ENCODE assay signal across 8 cellular contexts in the genomic region with DNA sequence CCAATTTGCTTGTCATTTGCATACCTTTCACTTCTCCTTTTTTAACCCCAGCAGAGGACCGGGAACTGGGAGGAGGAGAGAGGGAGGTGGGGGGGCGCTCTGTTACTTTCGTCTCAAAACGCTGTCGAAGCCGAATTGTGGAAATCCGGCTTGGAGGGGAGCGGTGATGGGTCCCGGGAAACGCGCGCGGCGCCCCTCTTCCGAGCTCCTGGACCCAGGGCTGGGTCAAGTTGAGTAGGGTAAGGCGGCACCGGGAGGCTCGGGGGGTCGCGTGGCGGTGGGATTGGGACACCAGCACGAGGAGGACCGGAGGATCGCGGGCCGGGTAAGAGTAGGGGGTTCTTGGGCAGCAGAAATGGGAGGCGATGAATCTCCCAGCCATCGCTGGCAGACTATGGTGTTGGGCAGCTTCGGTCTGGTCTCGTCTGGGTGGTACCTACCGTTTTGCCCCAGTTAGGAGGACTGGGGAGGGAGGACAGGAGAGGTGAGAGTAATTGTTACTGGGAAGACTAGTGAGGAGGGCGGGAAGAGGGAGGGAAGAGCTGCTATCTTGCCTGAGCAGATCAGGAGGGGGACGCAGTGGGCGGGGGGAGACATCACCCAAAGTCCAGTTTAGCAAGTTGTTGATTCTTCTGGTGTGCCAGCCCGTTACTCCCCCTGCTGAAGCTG. TPM values are rescaled to one million over a fixed set of nuclear protein-coding genes. Genes with fewer than 3 reads are reported as not detected.
DNase-seq lines count a peak whose midpoint lies in the region; ATAC-seq lines count a peak whose summit lies in the region.

No MANE protein-coding gene starts in this region.

- 0 to 1% methylated on average over 35 of the region's 35 CpGs for WGBS in ectodermal cell, 2 experiments

- H3K9me3 ChIP-seq in ectodermal cell (ENCODE audit: control insufficient read depth, low read length) = no peaks in the 10 kb centered on the region
- H3K9me3 ChIP-seq in mucosa of stomach (ENCODE audit: control insufficient read depth, low read length) = no peaks in the 10 kb centered on the region

- DNase-seq in NCI-H2196 (lab: John Stamatoyannopoulos, UW; ENCODE audit: unreplicated experiment) (peak; percentile 34), NCI-H2196 treated with DMSO at 0.1 percent for 48 hours (lab: John Stamatoyannopoulos, UW; ENCODE audit: unreplicated experiment) (no peak), NCI-H82 treated with DMSO at 0.1 percent for 48 hours (lab: John Stamatoyannopoulos, UW; ENCODE audit: unreplicated experiment) (peak; percentile 52), OCI-M1 (lab: John Stamatoyannopoulos, UW) (no peak)
- DNase-seq in stimulated activated CD4-positive, alpha-beta T cell treated with anti-CD3 and anti-CD28 coated beads, Interleukin-1b, Interleukin-23, amount 100 ng/mL, for 48 hours = no peak

- H3K9ac ChIP-seq in mucosa of stomach (ENCODE audit: low read length) = peak overlapping the region; percentile 56

- no peak overlapping the region for H3K27ac ChIP-seq in ectodermal cell (ENCODE audit: insufficient read depth, low read depth, low read length, poor library complexity, severe bottlenecking)

- H3K4me3 ChIP-seq in ectodermal cell (ENCODE audit: insufficient read depth, low read depth, low read length) (peak overlapping the region; percentile 55), mucosa of stomach (ENCODE audit: low read length) (no peak overlapping the region)

- H3K4me1 ChIP-seq in ectodermal cell (ENCODE audit: control insufficient read depth, insufficient read depth, low read length) (peaks cover 26% of the 10 kb centered on the region), mucosa of stomach (ENCODE audit: control insufficient read depth, insufficient read depth, low read length) (peaks cover 13% of the 10 kb centered on the region)

- peaks cover 51% of the 10 kb centered on the region for H3K27me3 ChIP-seq in ectodermal cell (ENCODE audit: control insufficient read depth, insufficient read depth, low read length, poor library complexity, severe bottlenecking)
- peaks cover 62% of the 10 kb centered on the region for H3K27me3 ChIP-seq in mucosa of stomach (ENCODE audit: control insufficient read depth, insufficient read depth, low read length)

- no peaks in the 10 kb centered on the region for H3K36me3 ChIP-seq in ectodermal cell (ENCODE audit: control insufficient read depth, insufficient read depth, low read length)
- H3K36me3 ChIP-seq in mucosa of stomach (ENCODE audit: control insufficient read depth, insufficient read depth, low read length) = no peaks in the 10 kb centered on the region

- no peak for ATAC-seq in GM19452 (IDR thresholded peaks at IDR 0.05; ENCODE audit: unreplicated experiment)

RNA-seq across cellular contexts. Expression of gene PROX1, which starts 1.4 kb away (rescaled TPM):
- polyA plus RNA-seq in ectodermal cell (2013, experiment 1 of 4) = 8.6 TPM
- 5.8 TPM for polyA plus RNA-seq in ectodermal cell (2013, experiment 2 of 4)
- polyA plus RNA-seq in ectodermal cell (2013, experiment 3 of 4) = 4.3 TPM
- polyA plus RNA-seq in ectodermal cell (2013, experiment 4 of 4) = 5.5 TPM

Comparison
In these comparisons a context has a peak if more than half of its experiments do, and no peak if none do; other contexts are left out.
1. DNase-seq: peak in NCI-H2196 (single experiment) and NCI-H82 treated with DMSO at 0.1 percent for 48 hours (single experiment); none in NCI-H2196 treated with DMSO at 0.1 percent for 48 hours (single experiment), stimulated activated CD4-positive, alpha-beta T cell treated with anti-CD3 and anti-CD28 coated beads, Interleukin-1b, Interleukin-23, amount 100 ng/mL, for 48 hours (single experiment) and OCI-M1 (single experiment).